Comparison of ENCODE assay signal across 8 cellular contexts in genomic region chr12:12610711-12611110, GRCh38. TPM values are rescaled to one million over a fixed set of nuclear protein-coding genes. Genes with fewer than 3 reads are reported as not detected.
DNase-seq lines count a peak whose midpoint lies in the region; ATAC-seq and TF ChIP-seq lines count a peak whose summit lies in the region.

No MANE protein-coding gene starts in this region.

- H3K27ac ChIP-seq in SJSA1, result peak overlapping the region; percentile 77
- H3K27ac ChIP-seq in esophagus squamous epithelium, result peak overlapping the region; percentile 86 to 99 (median 96)
- peak overlapping the region; percentile 94 for H3K27ac ChIP-seq in rectal smooth muscle tissue (ENCODE audit: low read depth, low read length)

- no peak for DNase-seq in GM12865 (ENCODE audit: low read depth)
- DNase-seq in SJSA1 (ENCODE audit: low read depth in 1 of 2, low spot score in 2 of 2), result no peak
- no peak for DNase-seq in esophagus squamous epithelium (lab: John Stamatoyannopoulos, UW)
- DNase-seq in GM03348 (ENCODE audit: low spot score), result no peak
- no peak for DNase-seq in islet precursor cell
- DNase-seq in hippocampal formation (lab: John Stamatoyannopoulos, UW), result no peak

- H3K36me3 ChIP-seq in SJSA1, result no peaks in the 10 kb centered on the region
- peaks cover 0 to 10% (median 0%) of the 10 kb centered on the region in 3 donors for H3K36me3 ChIP-seq in esophagus squamous epithelium
- H3K36me3 ChIP-seq in rectal smooth muscle tissue (ENCODE audit: control insufficient read depth, insufficient read depth, low read length), result no peaks in the 10 kb centered on the region

- intact Hi-C loops in esophagus squamous epithelium (cut with DNase I), result loop anchor here (10.0 kb wide), 1 partner anchor 94 kb away; no protein-coding TSS in a partner anchor

- no peak overlapping the region for H3K9ac ChIP-seq in rectal smooth muscle tissue (ENCODE audit: low read length)

- TF ChIP-seq CTCF in GM12865 (IDR thresholded peaks at IDR 0.05; ENCODE audit: insufficient read depth, low read depth, low read length, missing control alignments) (no peak), esophagus squamous epithelium (IDR thresholded peaks at IDR 0.05) (no peak)

- H3K4me1 ChIP-seq in SJSA1 (replicated peaks) (peaks cover 27% of the 10 kb centered on the region), esophagus squamous epithelium (peaks cover 10 to 68% (median 15%) of the 10 kb centered on the region in 3 donors), rectal smooth muscle tissue (ENCODE audit: control insufficient read depth, insufficient read depth, low read length) (no peaks in the 10 kb centered on the region)

- no peak for TF ChIP-seq POLR2A in esophagus squamous epithelium (IDR thresholded peaks at IDR 0.05)

- H3K4me3 ChIP-seq in GM12865 (ENCODE audit: low read depth, low read length), result peak overlapping the region; percentile 71; the same call in 1 of the 2 replicates
- H3K4me3 ChIP-seq in SJSA1, result peak overlapping the region; percentile 56
- H3K4me3 ChIP-seq in esophagus squamous epithelium, result peak overlapping the region in 2 of 4 donors; percentile 81 to 87
- peak overlapping the region; percentile 91 for H3K4me3 ChIP-seq in rectal smooth muscle tissue (ENCODE audit: low read length)

- H3K9me3 ChIP-seq in SJSA1 (replicated peaks), result no peaks in the 10 kb centered on the region
- no peaks in the 10 kb centered on the region for H3K9me3 ChIP-seq in esophagus squamous epithelium

- H3K27me3 ChIP-seq in SJSA1 (replicated peaks), result no peaks in the 10 kb centered on the region
- H3K27me3 ChIP-seq in esophagus squamous epithelium, result no peaks in the 10 kb centered on the region
- H3K27me3 ChIP-seq in rectal smooth muscle tissue (ENCODE audit: control insufficient read depth, insufficient read depth, low read length), result no peaks in the 10 kb centered on the region

- ATAC-seq in HG03439 (IDR thresholded peaks at IDR 0.05; ENCODE audit: unreplicated experiment), result no peak

- WGBS in esophagus squamous epithelium, 2 donors, result 82 to 84% methylated on average over 4 of the region's 4 CpGs

RNA-seq across cellular contexts. Expression of gene CREBL2, which starts 1.0 kb away (rescaled TPM):
- total RNA-seq in SJSA1 (2014; rRNA removed; shearing (Covaris generic)), result 13.6 and 16.4 TPM in 2 replicates
- 10 to 100 TPM in 3 of 4 donors, 1 to 10 TPM in 1; 9.4 to 30.7 (median 17.3) TPM for total RNA-seq in esophagus squamous epithelium

RNA-seq across cellular contexts. Expression of gene DUSP16, which starts 48.0 kb away (rescaled TPM):
- 10.5 and 12.3 TPM in 2 replicates for total RNA-seq in SJSA1 (2014; rRNA removed; shearing (Covaris generic))
- total RNA-seq in esophagus squamous epithelium, result 10 to 100 TPM; 15.6 to 27.9 (median 16.5) TPM
